14 cellular contexts compared by ENCODE assay signal in the genomic region with DNA sequence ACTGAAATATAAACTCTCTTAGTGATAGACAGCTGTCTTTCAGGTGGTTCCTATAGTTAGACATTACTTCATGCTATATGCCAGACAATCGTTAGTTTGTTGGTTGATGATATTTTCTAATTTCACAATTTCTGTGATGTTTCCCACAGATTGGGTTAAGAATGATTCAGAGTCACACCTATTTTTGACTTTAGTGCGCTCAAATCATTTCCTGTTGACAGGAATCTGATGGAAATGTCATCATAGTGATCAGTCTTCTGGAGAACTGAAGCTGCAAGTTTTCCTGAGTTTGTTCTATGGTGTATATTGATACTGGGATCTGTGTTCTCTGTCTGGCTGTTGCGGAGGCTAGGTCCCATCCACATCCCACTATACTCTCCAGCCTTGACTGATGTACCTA.
A peak's percentile ranks its signal among the peaks of the same experiment; 100 is the strongest.
DNase-seq lines count a peak whose midpoint lies in the region; ATAC-seq and TF ChIP-seq lines count a peak whose summit lies in the region.
"Had no signal": no experiment of that assay in that cellular context is flagged by ENCODE, and none has a peak within 500 bp of the region (broad histone marks: within the 10 kb centered on the region; RNA-seq: fewer than 3 reads in every experiment).

No MANE protein-coding gene starts in this region.

- intact Hi-C loops in right cardiac atrium (cut with DNase I) (no loop called here), left cardiac atrium (cut with DNase I) (no loop called here), posterior cingulate gyrus (cut with DNase I) (no loop called here), esophagus muscularis mucosa (cut with DNase I) (no loop called here)

- H3K9me3 ChIP-seq in right cardiac atrium (ENCODE audit: control insufficient read depth, low read length) (no peaks in the 10 kb centered on the region), esophagus muscularis mucosa (no peaks in the 10 kb centered on the region)
- H3K9me3 ChIP-seq: Caco-2 had no signal

- DNase-seq in right cardiac atrium (no peak), left cardiac atrium (no peak), dermis blood vessel endothelial cell (peak; percentile 11), posterior cingulate gyrus (no peak), esophagus muscularis mucosa (ENCODE audit: extremely low spot score) (no peak)
- no peak for DNase-seq in natural killer cell treated with Interleukin-12 subunit alpha and Interleukin-12 subunit beta and Interleukin-15 and Interleukin-18, amount 100 ng/mL, for 72 hours (ENCODE audit: low spot score)
- DNase-seq: Caco-2; CD8-positive, alpha-beta T cell; DMS53; GF-D8 had no signal

- H3K4me3 ChIP-seq in right cardiac atrium (ENCODE audit: low read length) = no peak overlapping the region
- H3K4me3 ChIP-seq in esophagus muscularis mucosa = no peak overlapping the region

- H3K27ac Mint-ChIP-seq in natural killer cell treated with Interleukin-12 subunit alpha and Interleukin-12 subunit beta and Interleukin-15 and Interleukin-18, amount 100 ng/mL, for 72 hours = peak overlapping the region in 1 of 2 donors; percentile 88
- H3K27ac Mint-ChIP-seq: CD14-positive monocyte; CD8-positive, alpha-beta T cell had no signal

- no peak for ATAC-seq in right cardiac atrium
- no peak for ATAC-seq in left cardiac atrium
- peak; percentile 15 to 33 for ATAC-seq in natural killer cell treated with Interleukin-12 subunit alpha and Interleukin-12 subunit beta and Interleukin-15 and Interleukin-18, amount 100 ng/mL, for 72 hours
- ATAC-seq in GM21737 (IDR thresholded peaks at IDR 0.05; ENCODE audit: unreplicated experiment) = no peak
- ATAC-seq: CD8-positive, alpha-beta T cell; HCT116 had no signal

- 75% methylated on average over 3 of the region's 3 CpGs for WGBS in right cardiac atrium
- 88% methylated on average over 3 of the region's 3 CpGs for WGBS in esophagus muscularis mucosa

- H3K4me1 ChIP-seq in right cardiac atrium (ENCODE audit: control insufficient read depth, insufficient read depth, low read length) (peaks cover 10% of the 10 kb centered on the region), esophagus muscularis mucosa (peaks cover 36 to 64% (median 55%) of the 10 kb centered on the region in 4 donors)

- TF ChIP-seq EP300 in esophagus muscularis mucosa (IDR thresholded peaks at IDR 0.05) = no peak

- no peaks in the 10 kb centered on the region for H3K27me3 Mint-ChIP-seq in natural killer cell treated with Interleukin-12 subunit alpha and Interleukin-12 subunit beta and Interleukin-15 and Interleukin-18, amount 100 ng/mL, for 72 hours

- H3K27ac ChIP-seq in right cardiac atrium (ENCODE audit: low read length) = peak overlapping the region; percentile 10
- H3K27ac ChIP-seq in esophagus muscularis mucosa (replicated peaks in 1 of 4) = no peak overlapping the region
- H3K27ac ChIP-seq: HL-60 had no signal

- peaks cover 4% of the 10 kb centered on the region for H3K9me3 Mint-ChIP-seq in natural killer cell treated with Interleukin-12 subunit alpha and Interleukin-12 subunit beta and Interleukin-15 and Interleukin-18, amount 100 ng/mL, for 72 hours
- H3K9me3 Mint-ChIP-seq: CD14-positive monocyte; CD8-positive, alpha-beta T cell had no signal

- H3K4me1 Mint-ChIP-seq in natural killer cell treated with Interleukin-12 subunit alpha and Interleukin-12 subunit beta and Interleukin-15 and Interleukin-18, amount 100 ng/mL, for 72 hours (ENCODE audit: low read depth in 2 of 2) = peaks cover 40 to 41% of the 10 kb centered on the region in 2 donors

- TF ChIP-seq CTCF in esophagus muscularis mucosa (IDR thresholded peaks at IDR 0.05) = no peak

- H3K4me3 Mint-ChIP-seq in natural killer cell treated with Interleukin-12 subunit alpha and Interleukin-12 subunit beta and Interleukin-15 and Interleukin-18, amount 100 ng/mL, for 72 hours = peak overlapping the region; percentile 83
- H3K4me3 Mint-ChIP-seq: CD14-positive monocyte; CD8-positive, alpha-beta T cell had no signal

- H3K36me3 Mint-ChIP-seq in natural killer cell treated with Interleukin-12 subunit alpha and Interleukin-12 subunit beta and Interleukin-15 and Interleukin-18, amount 100 ng/mL, for 72 hours = peaks cover 10% of the 10 kb centered on the region
- H3K36me3 Mint-ChIP-seq: CD14-positive monocyte; CD8-positive, alpha-beta T cell had no signal

- peaks cover 0 to 7% (median 0%) of the 10 kb centered on the region in 4 donors for H3K36me3 ChIP-seq in esophagus muscularis mucosa

- no peak for TF ChIP-seq POLR2A in esophagus muscularis mucosa (IDR thresholded peaks at IDR 0.05; ENCODE audit: low read depth)

- H3K27me3 ChIP-seq in right cardiac atrium (ENCODE audit: control insufficient read depth, insufficient read depth) (no peaks in the 10 kb centered on the region), esophagus muscularis mucosa (no peaks in the 10 kb centered on the region)

Comparison
In these comparisons a context has a peak if more than half of its experiments do, and no peak if none do; other contexts are left out.
1. ATAC-seq: peak in natural killer cell treated with Interleukin-12 subunit alpha and Interleukin-12 subunit beta and Interleukin-15 and Interleukin-18, amount 100 ng/mL, for 72 hours (2 of 2); none in right cardiac atrium (0 of 2), left cardiac atrium (0 of 2) and GM21737 (single experiment).